Comparison of ENCODE assay signal across 20 cellular contexts in genomic region chr12:38016606-38017005, GRCh38.
DNase-seq lines count a peak whose midpoint lies in the region; ATAC-seq, FAIRE-seq and TF ChIP-seq lines count a peak whose summit lies in the region.
"Had no signal": no experiment of that assay in that cellular context is flagged by ENCODE, and none has a peak within 500 bp of the region (broad histone marks: within the 10 kb centered on the region; RNA-seq: fewer than 3 reads in every experiment).

No MANE protein-coding gene starts in this region.

- H3K79me2 ChIP-seq in HepG2 (ENCODE audit: insufficient read depth, low read length) (no peaks in the 10 kb centered on the region), K562 (ENCODE audit: control insufficient read depth, insufficient read depth, low read length) (no peaks in the 10 kb centered on the region)

- CTCF ChIA-PET in HepG2 (lab: Yijun Ruan, JAX; ENCODE audit: low intra/inter-chr PET ratio, low total read pairs) = no interaction called here
- CTCF ChIA-PET in K562 (lab: Yijun Ruan, JAX; ENCODE audit: low intra/inter-chr PET ratio) = no interaction called here

- no peak overlapping the region for H3K4me3 ChIP-seq in HepG2 (replicated peaks in 1 of 3; ENCODE audit: insufficient read depth in 1 of 3, low read depth in 2 of 3, low read length in 3 of 3)
- no peak overlapping the region for H3K4me3 ChIP-seq in right lobe of liver
- no peak overlapping the region for H3K4me3 ChIP-seq in K562
- H3K4me3 ChIP-seq: BLaER1 treated with 17β-estradiol and CSF1 and Interleukin-3, amounts not matched to agents 10 nM and 100 nM had no signal

- intact Hi-C loops in HepG2 (cut with micrococcal nuclease; ENCODE audit: unreplicated experiment) = no loop called here
- intact Hi-C loops in right lobe of liver (cut with DNase I) = no loop called here
- intact Hi-C loops in K562 (cut with micrococcal nuclease) = no loop called here

- H3K27me3 ChIP-seq in HepG2 (ENCODE audit: control insufficient read depth in 1 of 2, insufficient read depth in 2 of 2, low read length in 2 of 2) (no peaks in the 10 kb centered on the region), right lobe of liver (no peaks in the 10 kb centered on the region), K562 (ENCODE audit: control insufficient read depth in 2 of 2, insufficient read depth in 2 of 2, low read length in 2 of 2) (no peaks in the 10 kb centered on the region)
- H3K27me3 ChIP-seq: BLaER1 treated with 17β-estradiol and CSF1 and Interleukin-3, amounts not matched to agents 10 nM and 100 nM had no signal

- H3K9ac ChIP-seq in HepG2 (ENCODE audit: insufficient read depth, low read depth, low read length) (no peak overlapping the region), K562 (ENCODE audit: insufficient read depth in 1 of 2, low read depth in 2 of 2, low read length in 2 of 2) (no peak overlapping the region)
- H3K9ac ChIP-seq: BLaER1 treated with 17β-estradiol and CSF1 and Interleukin-3, amounts not matched to agents 10 nM and 100 nM had no signal

- H3K9me3 ChIP-seq in HepG2 (ENCODE audit: low read length) = peaks cover 100% of the 10 kb centered on the region
- H3K9me3 ChIP-seq in right lobe of liver = peaks cover 0 to 11% (median 0%) of the 10 kb centered on the region in 4 donors
- H3K9me3 ChIP-seq in K562 (replicated peaks; ENCODE audit: control insufficient read depth, insufficient read depth, low read depth, low read length) = no peaks in the 10 kb centered on the region; the same call in 1 of the 2 replicates

- in situ Hi-C loops in HepG2 (cut with HindIII; ENCODE audit: extremely low pct_ligation_motif_present, low pct_unique_long_range_greater_than_20kb) = no loop called here
- in situ Hi-C loops in K562 (cut with MboI) = no loop called here

- H3K9me1 ChIP-seq in K562 (ENCODE audit: control insufficient read depth, insufficient read depth, low read length) = no peaks in the 10 kb centered on the region

- 2% methylated on average over 4 of the region's 4 CpGs for WGBS in HepG2 (ENCODE audit: low lambda C conversion rate)
- WGBS in right lobe of liver (ENCODE audit: insufficient coverage, low coverage, low lambda C conversion rate, missing lambda C conversion rate) = 52% methylated on average over 4 of the region's 4 CpGs
- whole genome bisulfite sequencing in K562 (ENCODE audit: insufficient coverage, low coverage, missing lambda C conversion rate) = 0% methylated on average over 4 of the region's 4 CpGs

- POLR2A ChIA-PET in HepG2 (lab: Yijun Ruan, JAX) (no interaction called here), K562 (lab: Yijun Ruan, JAX) (no interaction called here)

- H3K27ac ChIP-seq in HepG2 (ENCODE audit: extremely low read length, insufficient read depth, low read length) = no peak overlapping the region
- H3K27ac ChIP-seq in right lobe of liver = no peak overlapping the region
- no peak overlapping the region for H3K27ac ChIP-seq in K562 (ENCODE audit: extremely low read depth, low read depth, low read length)
- H3K27ac ChIP-seq: 22Rv1; BLaER1 treated with 17β-estradiol and CSF1 and Interleukin-3, amounts not matched to agents 10 nM and 100 nM; C4-2B had no signal

- no peak for TF ChIP-seq POLR2A in HepG2 (IDR thresholded peaks at IDR 0.05; ENCODE audit: insufficient read depth in 1 of 2, low read depth in 2 of 2, low read length in 2 of 2)
- no peak for TF ChIP-seq POLR2A in right lobe of liver (IDR thresholded peaks at IDR 0.05)
- TF ChIP-seq POLR2A in K562 (conservative IDR thresholded peaks at IDR 0.05) = no peak

- H3K36me3 ChIP-seq in HepG2 (replicated peaks in 1 of 2; ENCODE audit: control insufficient read depth in 1 of 2, insufficient read depth in 2 of 2, low read length in 2 of 2) (no peaks in the 10 kb centered on the region), right lobe of liver (no peaks in the 10 kb centered on the region), K562 (ENCODE audit: control insufficient read depth, insufficient read depth, low read length) (no peaks in the 10 kb centered on the region)
- H3K36me3 ChIP-seq: BLaER1 treated with 17β-estradiol and CSF1 and Interleukin-3, amounts not matched to agents 10 nM and 100 nM had no signal

- TF ChIP-seq CTCF in HepG2 (CRISPR knock-in tag; IDR thresholded peaks at IDR 0.05) (no peak), right lobe of liver (IDR thresholded peaks at IDR 0.05) (no peak), K562 (IDR thresholded peaks at IDR 0.05 in 2 of 3, conservative IDR thresholded peaks at IDR 0.05 in 1 of 3; ENCODE audit: insufficient read depth in 2 of 3, low read depth in 1 of 3, low read length in 3 of 3) (no peak)

- no peak for TF ChIP-seq RAD21 in HepG2 (CRISPR knock-in tag; IDR thresholded peaks at IDR 0.05)
- no peak for TF ChIP-seq RAD21 in K562 (CRISPR knock-in tag; conservative IDR thresholded peaks at IDR 0.05 in 1 of 2, IDR thresholded peaks at IDR 0.05 in 1 of 2)

- FAIRE-seq in HepG2 (lab: Jason Lieb, UNC) (no peak), K562 (lab: Jason Lieb, UNC) (no peak)
- FAIRE-seq: D721Med, G401.6, GM12891, GM19239 had no signal

- H3K4me2 ChIP-seq in HepG2 (ENCODE audit: low read depth, low read length) (no peak overlapping the region), K562 (ENCODE audit: insufficient read depth, low read length) (no peak overlapping the region)
- H3K4me2 ChIP-seq: BLaER1 treated with 17β-estradiol and CSF1 and Interleukin-3, amounts not matched to agents 10 nM and 100 nM had no signal

- H2AFZ ChIP-seq in HepG2 (ENCODE audit: low read length) (no peak overlapping the region), K562 (ENCODE audit: low read depth, low read length) (no peak overlapping the region)

- H3K4me1 ChIP-seq in HepG2 (ENCODE audit: insufficient read depth, low read length) = no peaks in the 10 kb centered on the region
- no peaks in the 10 kb centered on the region for H3K4me1 ChIP-seq in right lobe of liver
- no peaks in the 10 kb centered on the region for H3K4me1 ChIP-seq in K562 (replicated peaks in 1 of 2; ENCODE audit: control insufficient read depth in 2 of 2, insufficient read depth in 2 of 2, low read length in 2 of 2)
- H3K4me1 ChIP-seq: BLaER1 treated with 17β-estradiol and CSF1 and Interleukin-3, amounts not matched to agents 10 nM and 100 nM; Caco-2 had no signal

- H4K20me1 ChIP-seq in HepG2 (ENCODE audit: insufficient read depth, low read length) = no peaks in the 10 kb centered on the region
- no peaks in the 10 kb centered on the region for H4K20me1 ChIP-seq in K562 (replicated peaks; ENCODE audit: control insufficient read depth, insufficient read depth, low read length)
- H4K20me1 ChIP-seq: BLaER1 treated with 17β-estradiol and CSF1 and Interleukin-3, amounts not matched to agents 10 nM and 100 nM had no signal

- ATAC-seq in HepG2 = no peak
- no peak for ATAC-seq in right lobe of liver
- ATAC-seq in K562 = no peak
- ATAC-seq: CD8-positive, alpha-beta T cell had no signal

- TF ChIP-seq EP300 in HepG2 (IDR thresholded peaks at IDR 0.05; ENCODE audit: low read depth in 2 of 2, low read length in 2 of 2) = no peak
- no peak for TF ChIP-seq EP300 in HepG2 (CRISPR knock-in tag; IDR thresholded peaks at IDR 0.05; ENCODE audit: borderline replicate concordance)
- no peak for TF ChIP-seq EP300 in K562 (IDR thresholded peaks at IDR 0.05; ENCODE audit: low read length)

- no peak for DNase-seq in HepG2 (ENCODE audit: low spot score)
- DNase-seq in right lobe of liver = no peak
- DNase-seq in K562 (ENCODE audit: extremely low read depth in 1 of 4, low spot score in 3 of 4) = no peak
- DNase-seq in AG20443 (ENCODE audit: low spot score) = no peak
- DNase-seq in NCI-H510A (lab: John Stamatoyannopoulos, UW) = no peak
- DNase-seq: ACHN; AML-193; Caco-2; Calu3; CD4-positive, alpha-beta T cell; CD8-positive, alpha-beta T cell; DMS79 treated with DMSO at 0.1 percent for 48 hours; GF-D8 had no signal

- BruUV-seq in HepG2 (replicated peaks; lab: Mats Ljungman, UMichigan) = no TSS peak
- BruUV-seq in K562 (replicated peaks; lab: Mats Ljungman, UMichigan) = no TSS peak

TF ChIP-seq in HepG2, 621 proteins besides CTCF, POLR2A, EP300 and RAD21:
- TF ChIP-seq TCF7 (IDR thresholded peaks at IDR 0.05; ENCODE audit: low read depth) = no peak
- TF ChIP-seq MAFK (conservative IDR thresholded peaks at IDR 0.05 in 1 of 2, IDR thresholded peaks at IDR 0.05 in 1 of 2; ENCODE audit: low read length in 2 of 2) = peak; percentile 13 to 61; a peak in 3 of 4 replicates
- TF ChIP-seq ZNF230 (CRISPR knock-in tag; IDR thresholded peaks at IDR 0.05) = no peak
- TF ChIP-seq TBX2 (CRISPR knock-in tag; IDR thresholded peaks at IDR 0.05; ENCODE audit: borderline replicate concordance) = no peak
- TF ChIP-seq MAFF (IDR thresholded peaks at IDR 0.05; ENCODE audit: low read depth, low read length) = peak; percentile 43; the same call in 1 of the 2 replicates

TF ChIP-seq in K562, 482 proteins besides CTCF, POLR2A, EP300 and RAD21:
- peak; percentile 16; the same call in 1 of the 2 replicates for TF ChIP-seq MAFF (IDR thresholded peaks at IDR 0.05; ENCODE audit: low read length)
- no peak for TF ChIP-seq SMAD4 (CRISPR knock-in tag; conservative IDR thresholded peaks at IDR 0.05)
- TF ChIP-seq SMAD2 (IDR thresholded peaks at IDR 0.05; ENCODE audit: low read depth, low read length) = no peak
- peak; percentile 26; the same call in 1 of the 2 replicates for TF ChIP-seq ZNF316 (IDR thresholded peaks at IDR 0.05)
TF ChIP-seq in K562: peak in this region for 2.

Comparison
In these comparisons a context has a peak if more than half of its experiments do, and no peak if none do; other contexts are left out.
1. Of the 241 proteins assayed by ChIP-seq in both HepG2 and K562: peak only in HepG2: MAFK; only in K562: none; in both: MAFF; in neither: 239.